Comparison of ENCODE assay signal across 11 cellular contexts in genomic region chr7:75965617-75966016, GRCh38. TPM values are rescaled to one million over a fixed set of nuclear protein-coding genes. Genes with fewer than 3 reads are reported as not detected.
DNase-seq lines count a peak whose midpoint lies in the region; ATAC-seq and TF ChIP-seq lines count a peak whose summit lies in the region.
"Had no signal": no experiment of that assay in that cellular context is flagged by ENCODE, and none has a peak within 500 bp of the region (broad histone marks: within the 10 kb centered on the region; RNA-seq: fewer than 3 reads in every experiment).

No MANE protein-coding gene starts in this region.

- POLR2A ChIA-PET in RWPE1 (lab: Yijun Ruan, JAX; ENCODE audit: low non-redundant PET) = no interaction called here

- CTCF ChIA-PET in RWPE1 (lab: Yijun Ruan, JAX) = no interaction called here

- H3K9ac ChIP-seq in muscle layer of colon (ENCODE audit: low read length) (no peak overlapping the region), stomach smooth muscle (ENCODE audit: low read length in 2 of 2) (peak overlapping the region; percentile 58 to 67)

- H3K27ac ChIP-seq in RWPE1 (peak overlapping the region; percentile 14), dorsolateral prefrontal cortex (peak overlapping the region in 54 of 59 donors; percentile 5 to 90 (median 73)), muscle layer of colon (ENCODE audit: low read depth, low read length) (peak overlapping the region; percentile 63), stomach smooth muscle (ENCODE audit: low read length) (peak overlapping the region; percentile 97)

- TF ChIP-seq CTCF in RWPE1 (conservative IDR thresholded peaks at IDR 0.05; ENCODE audit: low read depth) (no peak), dorsolateral prefrontal cortex (IDR thresholded peaks at IDR 0.05 in 54 of 56, conservative IDR thresholded peaks at IDR 0.05 in 2 of 56; ENCODE audit: low read depth in 1 of 56, partially characterized antibody in 56 of 56) (no peak)

- H3K4me3 ChIP-seq in dorsolateral prefrontal cortex (peak overlapping the region in 5 of 59 donors; percentile 37 to 51 (median 42)), muscle layer of colon (ENCODE audit: low read depth in 1 of 2, low read length in 2 of 2) (peak overlapping the region; percentile 5 to 47), stomach smooth muscle (ENCODE audit: low read length in 2 of 2) (peak overlapping the region in 1 of 2 donors; percentile 69)

- DNase-seq in RWPE1 (ENCODE audit: low spot score) = no peak
- DNase-seq in dorsolateral prefrontal cortex = no peak
- no peak for DNase-seq in T-helper 1 cell
- DNase-seq in NCI-H524 treated with DMSO at 0.1 percent for 48 hours (lab: John Stamatoyannopoulos, UW) = no peak
- DNase-seq in COLO829 (ENCODE audit: low spot score) = no peak
- DNase-seq: DMS79 had no signal

- no peak for ATAC-seq in GM21381 (IDR thresholded peaks at IDR 0.05; ENCODE audit: unreplicated experiment)
- ATAC-seq: Panc1 had no signal

- H3K27me3 ChIP-seq in dorsolateral prefrontal cortex (no peaks in the 10 kb centered on the region), muscle layer of colon (ENCODE audit: control insufficient read depth in 1 of 2, insufficient read depth in 2 of 2, low read length in 2 of 2) (no peaks in the 10 kb centered on the region), stomach smooth muscle (ENCODE audit: control insufficient read depth in 1 of 2, insufficient read depth in 2 of 2, low read length in 2 of 2) (no peaks in the 10 kb centered on the region)
- H3K27me3 ChIP-seq: BE2C had no signal

- H3K9me3 ChIP-seq in muscle layer of colon (ENCODE audit: low read length) (no peaks in the 10 kb centered on the region), stomach smooth muscle (ENCODE audit: control insufficient read depth in 2 of 2, low read length in 2 of 2) (no peaks in the 10 kb centered on the region)
- H3K9me3 ChIP-seq: BE2C had no signal

- H3K36me3 ChIP-seq in muscle layer of colon (ENCODE audit: insufficient read depth, low read length) = no peaks in the 10 kb centered on the region
- no peaks in the 10 kb centered on the region for H3K36me3 ChIP-seq in stomach smooth muscle (ENCODE audit: control insufficient read depth in 2 of 2, insufficient read depth in 2 of 2, low read length in 2 of 2)

- H3K4me1 ChIP-seq in muscle layer of colon (ENCODE audit: insufficient read depth, low read length) = peaks cover 49% of the 10 kb centered on the region
- H3K4me1 ChIP-seq in stomach smooth muscle (ENCODE audit: control insufficient read depth, insufficient read depth, low read length) = peaks cover 64% of the 10 kb centered on the region

- intact Hi-C loops in dorsolateral prefrontal cortex (cut with DNase I) = no loop called here

RNA-seq across cellular contexts. Expression of gene TMEM120A, which starts 28.8 kb away (rescaled TPM):
- total RNA-seq in dorsolateral prefrontal cortex = 10 to 100 TPM; 32.6 to 87.9 (median 49.5) TPM

RNA-seq across cellular contexts. Expression of gene POR, which starts 50.7 kb away (rescaled TPM):
- 100 to 1,000 TPM in 9 of 120 experiments, 10 to 100 TPM in 111; 52.3 to 111 (median 78.1) TPM for total RNA-seq in dorsolateral prefrontal cortex

Comparison
In these comparisons a context has a peak if more than half of its experiments do, and no peak if none do; other contexts are left out.
1. H3K27ac ChIP-seq: peak in every context shown above with its lines; median percentile 97 in stomach smooth muscle; 73 in dorsolateral prefrontal cortex; 63 in muscle layer of colon; 14 in RWPE1.